In genomic region chr1:36516372-36517018, GRCh38 we compare ENCODE assay signal across 8 cellular contexts. TPM values are rescaled to one million over a fixed set of nuclear protein-coding genes. Genes with fewer than 3 reads are reported as not detected.
DNase-seq lines count a peak whose midpoint lies in the region; ATAC-seq and TF ChIP-seq lines count a peak whose summit lies in the region.

No MANE protein-coding gene starts in this region.

- POLR2A ChIA-PET in RWPE1 (lab: Yijun Ruan, JAX; ENCODE audit: low non-redundant PET), result no interaction called here

- no peaks in the 10 kb centered on the region for H3K27me3 Mint-ChIP-seq in activated naive CD8-positive, alpha-beta T cell treated with anti-CD3 and anti-CD28 coated beads for 36 hours

- no peak overlapping the region for H3K27ac Mint-ChIP-seq in activated naive CD8-positive, alpha-beta T cell treated with anti-CD3 and anti-CD28 coated beads for 36 hours

- ATAC-seq in psoas muscle (peak in 1 of 4 donors; percentile 36), GM19328 (IDR thresholded peaks at IDR 0.05; ENCODE audit: unreplicated experiment) (no peak)

- no peak overlapping the region for H3K27ac ChIP-seq in RWPE1
- no peak overlapping the region for H3K27ac ChIP-seq in psoas muscle

- DNase-seq in DMS79 treated with DMSO at 0.1 percent for 48 hours (lab: John Stamatoyannopoulos, UW), result peak; percentile 42
- DNase-seq in Kasumi-1 (lab: John Stamatoyannopoulos, UW), result peak; percentile 42 to 60
- peak; percentile 76 for DNase-seq in RWPE1 (ENCODE audit: low spot score)
- peak; percentile 32 for DNase-seq in activated naive CD8-positive, alpha-beta T cell treated with anti-CD3 and anti-CD28 coated beads for 36 hours
- DNase-seq in cardiac septum (ENCODE audit: low spot score), result peak; percentile 87
- peak in 1 of 2 donors; percentile 37 for DNase-seq in psoas muscle
- DNase-seq in dedifferentiated amniotic fluid mesenchymal stem cell (ENCODE audit: extremely low spot score), result no peak

- no peaks in the 10 kb centered on the region for H3K9me3 Mint-ChIP-seq in activated naive CD8-positive, alpha-beta T cell treated with anti-CD3 and anti-CD28 coated beads for 36 hours

- no peak overlapping the region for H3K4me3 ChIP-seq in psoas muscle

- no peaks in the 10 kb centered on the region for H3K4me1 ChIP-seq in psoas muscle

- peaks cover 0 to under 1% (median 0%) of the 10 kb centered on the region in 3 donors for H3K27me3 ChIP-seq in psoas muscle (ENCODE audit: insufficient read depth in 3 of 3, low read length in 2 of 3)

- CTCF ChIA-PET in RWPE1 (lab: Yijun Ruan, JAX), result interaction anchor here (0.5 to 1.6 kb wide), 30 partner anchors 9 to 1555 kb away, joined by 3 to 7 read pairs (median 3); partner anchors contain the start of genes OSCP1 and TRAPPC3

- TF ChIP-seq CTCF in RWPE1 (conservative IDR thresholded peaks at IDR 0.05; ENCODE audit: low read depth) (peak; percentile 77), psoas muscle (IDR thresholded peaks at IDR 0.05) (peak; percentile 50)

- H3K4me1 Mint-ChIP-seq in activated naive CD8-positive, alpha-beta T cell treated with anti-CD3 and anti-CD28 coated beads for 36 hours, result no peaks in the 10 kb centered on the region

- 54 to 59% (median 55%) methylated on average over 11 of the region's 11 CpGs for WGBS in psoas muscle, 3 donors

- H3K36me3 Mint-ChIP-seq in activated naive CD8-positive, alpha-beta T cell treated with anti-CD3 and anti-CD28 coated beads for 36 hours, result no peaks in the 10 kb centered on the region

- no peaks in the 10 kb centered on the region for H3K9me3 ChIP-seq in psoas muscle

- intact Hi-C loops in cardiac septum (cut with DNase I), result loop anchor here (10.0 kb wide), 1 partner anchor 918 kb away; no protein-coding TSS in a partner anchor
- intact Hi-C loops in psoas muscle (cut with DNase I), result no loop called here

- no peak overlapping the region for H3K4me3 Mint-ChIP-seq in activated naive CD8-positive, alpha-beta T cell treated with anti-CD3 and anti-CD28 coated beads for 36 hours

- H3K36me3 ChIP-seq in psoas muscle (ENCODE audit: insufficient read depth in 1 of 2, low read depth in 1 of 2), result no peaks in the 10 kb centered on the region

RNA-seq across cellular contexts. Expression of gene CSF3R, which starts 33.8 kb away (rescaled TPM):
- total RNA-seq in activated naive CD8-positive, alpha-beta T cell treated with anti-CD3 and anti-CD28 coated beads for 36 hours, result under 1 TPM; 0.04 to 0.06 TPM
- 11.8 TPM for total RNA-seq in cardiac septum
- 1 to 10 TPM; 1.9 to 6.5 (median 4.1) TPM for total RNA-seq in psoas muscle
- polyA plus RNA-seq in psoas muscle, result 1 to 10 TPM in 1 of 3 donors, under 1 TPM in 2; 0.52 to 1.6 (median 0.73) TPM

RNA-seq across cellular contexts. Expression of gene MRPS15, which starts 52.3 kb away (rescaled TPM):
- 100 to 1,000 TPM; 137 to 149 TPM for total RNA-seq in activated naive CD8-positive, alpha-beta T cell treated with anti-CD3 and anti-CD28 coated beads for 36 hours
- total RNA-seq in cardiac septum (71.7 TPM), psoas muscle (100 to 1,000 TPM; 127 to 141 (median 131) TPM)
- 100 to 1,000 TPM; 233 to 279 (median 247) TPM for polyA plus RNA-seq in psoas muscle
